ENCODE assay signal across 8 cellular contexts in the genomic region with DNA sequence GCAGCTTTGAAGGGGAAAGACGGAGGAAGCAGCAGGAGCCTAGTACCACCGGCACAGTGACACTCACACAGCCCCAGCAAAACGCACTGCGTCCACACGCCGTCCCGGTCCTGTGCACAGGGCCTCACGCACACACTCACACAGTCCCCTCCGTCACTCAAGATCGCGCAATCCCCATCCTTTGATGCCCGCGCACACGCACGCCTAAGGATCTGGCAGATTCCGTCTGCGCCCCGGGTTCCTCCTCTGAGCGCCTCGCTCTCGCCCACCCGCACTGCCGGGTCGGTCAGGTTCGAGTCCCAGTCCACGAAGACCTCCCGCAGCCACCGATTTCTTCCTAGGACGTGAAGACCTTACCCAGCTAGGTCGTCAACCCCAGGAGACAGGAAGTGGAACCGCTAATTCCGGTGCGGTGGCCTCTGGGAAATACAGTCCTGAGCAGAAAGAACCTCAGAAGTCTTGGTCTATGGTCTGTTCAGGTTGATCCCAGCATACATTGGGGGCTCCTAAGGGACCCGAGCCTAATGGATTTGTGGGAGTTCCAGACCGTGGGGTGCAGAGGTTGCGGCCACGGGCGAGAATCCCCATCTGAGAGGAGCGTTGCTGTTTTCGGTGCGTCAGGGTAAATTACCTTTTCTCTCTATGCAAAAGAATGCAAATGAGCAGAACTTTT. TPM values are rescaled to one million over a fixed set of nuclear protein-coding genes. Genes with fewer than 3 reads are reported as not detected.
DNase-seq lines count a peak whose midpoint lies in the region; ATAC-seq and TF ChIP-seq lines count a peak whose summit lies in the region.

ZNF780B (minus strand) TSS at position 400 of the 673 bp plus-strand sequence. CDS start 5,899 bp downstream, outside the sequence.

- TF ChIP-seq CTCF in lower lobe of right lung (IDR thresholded peaks at IDR 0.05), result no peak

- H3K4me3 ChIP-seq in ectodermal cell (ENCODE audit: insufficient read depth, low read depth, low read length) (peak within 1 kb of the TSS; percentile 86), lower lobe of right lung (peak within 1 kb of the TSS; percentile 82)

- H3K4me1 ChIP-seq in ectodermal cell (ENCODE audit: control insufficient read depth, insufficient read depth, low read length), result no peaks in the 10 kb centered on the region
- peaks cover 17% of the 10 kb centered on the region for H3K4me1 ChIP-seq in lower lobe of right lung

- H3K27me3 ChIP-seq in ectodermal cell (ENCODE audit: control insufficient read depth, insufficient read depth, low read length, poor library complexity, severe bottlenecking) (no peaks in the 10 kb centered on the region), lower lobe of right lung (ENCODE audit: low read depth) (no peaks in the 10 kb centered on the region)

- H3K9me3 ChIP-seq in ectodermal cell (ENCODE audit: control insufficient read depth, low read length) (no peaks in the 10 kb centered on the region), lower lobe of right lung (peaks cover 34% of the 10 kb centered on the region)

- WGBS in ectodermal cell, 2 experiments, result 0 to 2% methylated on average over 38 to 41 of the region's 41 CpGs

- no peaks in the 10 kb centered on the region for H3K36me3 ChIP-seq in ectodermal cell (ENCODE audit: control insufficient read depth, insufficient read depth, low read length)
- H3K36me3 ChIP-seq in lower lobe of right lung, result no peaks in the 10 kb centered on the region

- DNase-seq in ACHN, result peak; percentile 44
- peak; percentile 84 for DNase-seq in NCI-H748 (lab: John Stamatoyannopoulos, UW; ENCODE audit: unreplicated experiment)
- DNase-seq in activated CD4-positive, alpha-beta T cell treated with anti-CD3 and anti-CD28 coated beads, Interleukin-2, amount 50 U/mL, for 48 hours, result peak; percentile 71 to 75
- peak; percentile 77 for DNase-seq in lower lobe of right lung
- peak in 2 of 3 donors; percentile 15 to 47 for DNase-seq in stimulated activated CD4-positive, alpha-beta T cell treated with anti-CD3 and anti-CD28 coated beads, TNF-alpha, amount 100 ng/mL, for 1 hour (ENCODE audit: low read depth in 3 of 3, low spot score in 1 of 3)

- H3K27ac ChIP-seq in ectodermal cell (ENCODE audit: insufficient read depth, low read depth, low read length, poor library complexity, severe bottlenecking) (no peak within 1 kb of the TSS), lower lobe of right lung (peak within 1 kb of the TSS; percentile 77)

- in situ Hi-C loops in ACHN (cut with HindIII; ENCODE audit: low pct_ligation_motif_present, low pct_unique_long_range_greater_than_20kb, low sequenced_read_pairs), result no loop called here

- ATAC-seq in GM18867 (IDR thresholded peaks at IDR 0.05; ENCODE audit: unreplicated experiment) (peak; percentile 71), HG03439 (IDR thresholded peaks at IDR 0.05; ENCODE audit: unreplicated experiment) (peak; percentile 93), lower lobe of right lung (peak; percentile 93 to 98)

- intact Hi-C loops in lower lobe of right lung (cut with DNase I), result no loop called here

RNA-seq across cellular contexts. Expression of gene ZNF780B, which starts in this region (rescaled TPM):
- 13.8 TPM for polyA plus RNA-seq in ectodermal cell (2013, experiment 1 of 4)
- polyA plus RNA-seq in ectodermal cell (2013, experiment 2 of 4), result 15.2 TPM
- 10.6 TPM for polyA plus RNA-seq in ectodermal cell (2013, experiment 3 of 4)
- polyA plus RNA-seq in ectodermal cell (2013, experiment 4 of 4), result 9.8 TPM
- 27.1 TPM for total RNA-seq in lower lobe of right lung

Comparison
In these comparisons a context has a peak if more than half of its experiments do, and no peak if none do; other contexts are left out.
1. DNase-seq: peak in every context shown above with its lines; median percentile 84 in NCI-H748; 77 in lower lobe of right lung; 73 in activated CD4-positive, alpha-beta T cell treated with anti-CD3 and anti-CD28 coated beads, Interleukin-2, amount 50 U/mL, for 48 hours; 44 in ACHN; 31 in stimulated activated CD4-positive, alpha-beta T cell treated with anti-CD3 and anti-CD28 coated beads, TNF-alpha, amount 100 ng/mL, for 1 hour.